Comparison of ENCODE assay signal across 11 cellular contexts in the genomic region with DNA sequence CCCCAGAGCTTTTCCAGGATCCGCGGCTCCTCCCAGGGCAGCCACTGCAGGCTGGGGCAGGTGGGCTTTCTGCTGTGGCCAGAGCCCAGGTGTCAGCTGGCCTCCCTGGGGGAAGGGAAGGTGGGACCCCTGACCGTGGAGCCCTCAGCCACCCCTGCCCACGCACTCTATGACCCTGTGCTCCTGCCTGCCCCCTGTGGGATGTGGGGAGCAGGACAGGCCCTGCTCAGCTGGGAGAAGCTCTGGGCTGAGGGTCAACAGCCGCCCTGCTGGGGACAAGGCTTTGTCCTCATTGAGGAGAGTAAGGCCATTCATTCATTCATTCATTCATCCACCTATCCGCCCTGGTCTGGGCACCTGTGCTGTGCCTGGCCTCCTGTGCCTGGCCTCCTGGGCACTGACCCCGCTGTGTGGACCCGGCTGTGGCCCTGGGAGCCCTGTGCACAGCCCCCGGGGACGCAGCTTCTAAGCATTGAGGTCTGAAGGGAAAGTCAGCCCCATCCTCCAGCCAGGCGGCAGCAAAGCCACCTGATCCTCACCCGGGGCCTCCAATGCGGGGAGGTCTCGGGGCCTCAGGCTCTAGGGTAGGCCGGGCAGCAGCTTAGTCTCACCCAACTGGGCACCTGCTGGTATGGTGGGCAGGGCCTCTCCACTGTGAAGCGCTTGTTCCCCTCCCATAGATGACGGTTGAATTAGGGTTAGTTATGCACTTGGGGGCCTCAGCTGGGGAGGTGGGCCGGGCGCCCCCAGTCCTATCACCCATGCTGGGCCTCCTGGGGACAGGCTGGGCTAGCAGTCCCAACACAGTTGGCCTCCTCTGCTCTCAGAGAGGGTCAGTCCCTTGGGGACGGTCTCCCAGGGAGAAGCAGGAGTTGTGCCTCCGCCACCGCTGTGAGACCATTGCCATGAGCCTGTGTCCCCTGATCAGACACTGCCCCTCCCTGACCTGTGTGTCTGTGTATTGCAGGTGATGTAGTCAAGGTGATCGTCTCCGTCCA.
DNase-seq lines count a peak whose midpoint lies in the region; ATAC-seq and TF ChIP-seq lines count a peak whose summit lies in the region.
"Had no signal": no experiment of that assay in that cellular context is flagged by ENCODE, and none has a peak within 500 bp of the region (broad histone marks: within the 10 kb centered on the region; RNA-seq: fewer than 3 reads in every experiment).

No MANE protein-coding gene starts in this region.

- no peak overlapping the region for H3K4me3 Mint-ChIP-seq in activated naive CD4-positive, alpha-beta T cell treated with anti-CD3 and anti-CD28 coated beads, Interleukin-2, amount 50 U/mL, for 24 hours

- no peak for ATAC-seq in stimulated activated naive CD8-positive, alpha-beta T cell treated with anti-CD3 and anti-CD28 coated beads, Interleukin-15, Interleukin-2, amounts not matched to agents 100 U/mL and 50 U/mL, for 24 hours
- ATAC-seq in GM18498 (IDR thresholded peaks at IDR 0.05; ENCODE audit: unreplicated experiment): no peak
- no peak for ATAC-seq in GM21576 (IDR thresholded peaks at IDR 0.05; ENCODE audit: unreplicated experiment)
- ATAC-seq: left lung had no signal

- H3K36me3 Mint-ChIP-seq in activated naive CD4-positive, alpha-beta T cell treated with anti-CD3 and anti-CD28 coated beads, Interleukin-2, amount 50 U/mL, for 24 hours: no peaks in the 10 kb centered on the region

- peaks cover 28% of the 10 kb centered on the region for H3K4me1 Mint-ChIP-seq in activated naive CD4-positive, alpha-beta T cell treated with anti-CD3 and anti-CD28 coated beads, Interleukin-2, amount 50 U/mL, for 24 hours

- no peaks in the 10 kb centered on the region for H3K9me3 Mint-ChIP-seq in activated naive CD4-positive, alpha-beta T cell treated with anti-CD3 and anti-CD28 coated beads, Interleukin-2, amount 50 U/mL, for 24 hours

- DNase-seq in activated naive CD4-positive, alpha-beta T cell (lab: John Stamatoyannopoulos, UW): no peak
- DNase-seq in OCI-M1 (lab: John Stamatoyannopoulos, UW): peak; percentile 28
- DNase-seq in fibroblast of mammary gland (ENCODE audit: low read depth): no peak
- DNase-seq in stimulated activated naive CD8-positive, alpha-beta T cell treated with anti-CD3 and anti-CD28 coated beads, Interleukin-15, Interleukin-2, amounts not matched to agents 100 U/mL and 50 U/mL, for 24 hours: peak; percentile 60
- DNase-seq in NCI-H1436 treated with DMSO at 0.1 percent for 48 hours (lab: John Stamatoyannopoulos, UW): no peak
- DNase-seq: dermis blood vessel endothelial cell, NCI-H446 had no signal

- H3K4me3 ChIP-seq in fibroblast of mammary gland (ENCODE audit: control insufficient read depth, low read depth, low read length): no peak overlapping the region
- H3K4me3 ChIP-seq: left lung had no signal

- peak overlapping the region; percentile 12 for H3K27ac Mint-ChIP-seq in activated naive CD4-positive, alpha-beta T cell treated with anti-CD3 and anti-CD28 coated beads, Interleukin-2, amount 50 U/mL, for 24 hours

- H3K27me3 Mint-ChIP-seq in activated naive CD4-positive, alpha-beta T cell treated with anti-CD3 and anti-CD28 coated beads, Interleukin-2, amount 50 U/mL, for 24 hours: no peaks in the 10 kb centered on the region

- TF ChIP-seq CTCF in fibroblast of mammary gland (conservative IDR thresholded peaks at IDR 0.05; ENCODE audit: control insufficient read depth, insufficient read depth, low read depth, low read length): peak; percentile 28

Comparison
In these comparisons a context has a peak if more than half of its experiments do, and no peak if none do; other contexts are left out.
1. DNase-seq: peak in OCI-M1 (single experiment) and stimulated activated naive CD8-positive, alpha-beta T cell treated with anti-CD3 and anti-CD28 coated beads, Interleukin-15, Interleukin-2, amounts not matched to agents 100 U/mL and 50 U/mL, for 24 hours (single experiment); none in activated naive CD4-positive, alpha-beta T cell (0 of 4), fibroblast of mammary gland (single experiment) and NCI-H1436 treated with DMSO at 0.1 percent for 48 hours (single experiment).